ENCODE assay signal across 23 cellular contexts in the genomic region with DNA sequence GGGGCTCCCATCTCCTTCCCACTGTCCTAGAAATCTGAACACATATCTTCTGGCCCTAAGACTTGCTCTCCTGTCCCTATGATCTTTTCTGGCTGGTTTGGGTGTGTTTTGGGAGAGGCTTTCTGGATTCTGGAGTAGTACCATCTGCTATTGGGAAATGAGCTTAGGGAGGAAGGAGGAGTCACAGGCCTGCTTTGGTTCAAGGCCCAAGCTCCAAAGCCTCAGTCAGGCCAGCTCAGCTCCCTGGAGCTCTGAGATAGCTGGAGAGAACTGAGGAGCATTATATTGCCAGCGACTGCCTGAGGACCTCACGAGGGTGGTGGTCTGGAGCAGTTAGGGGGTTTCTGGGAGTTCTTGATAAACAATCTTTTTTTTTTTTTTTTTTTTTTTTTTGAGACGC. TPM values are rescaled to one million over a fixed set of nuclear protein-coding genes. Genes with fewer than 3 reads are reported as not detected.
A peak's percentile ranks its signal among the peaks of the same experiment; 100 is the strongest.
DNase-seq lines count a peak whose midpoint lies in the region; ATAC-seq, FAIRE-seq and TF ChIP-seq lines count a peak whose summit lies in the region.
"Had no signal": no experiment of that assay in that cellular context is flagged by ENCODE, and none has a peak within 500 bp of the region (broad histone marks: within the 10 kb centered on the region; RNA-seq: fewer than 3 reads in every experiment).

No MANE protein-coding gene starts in this region.

- intact Hi-C loops in Right ventricle myocardium inferior (cut with DNase I): no loop called here
- intact Hi-C loops in cardiac septum (cut with DNase I): no loop called here
- intact Hi-C loops in mucosa of descending colon (cut with DNase I, micrococcal nuclease): no loop called here

- H3K4me3 ChIP-seq in fibroblast of the aortic adventitia (ENCODE audit: low read depth, low read length) (no peak overlapping the region), mucosa of descending colon (no peak overlapping the region)
- H3K4me3 ChIP-seq: HAP-1, K562, lung had no signal

- TF ChIP-seq CTCF in fibroblast of the aortic adventitia (IDR thresholded peaks at IDR 0.05; ENCODE audit: insufficient read depth, low read length) (no peak), mucosa of descending colon (IDR thresholded peaks at IDR 0.05) (no peak)

- no peak for FAIRE-seq in RCC 7860 (lab: Jason Lieb, UNC)
- FAIRE-seq: D721Med, endometrium, islet of Langerhans, K562 had no signal

- no peaks in the 10 kb centered on the region for H3K4me1 ChIP-seq in mucosa of descending colon (ENCODE audit: low read depth)
- H3K4me1 ChIP-seq: foreskin keratinocyte, HAP-1 had no signal

- ATAC-seq in Right ventricle myocardium inferior (peak; percentile 94), mucosa of descending colon (peak; percentile 25)
- ATAC-seq: activated naive CD8-positive, alpha-beta T cell treated with anti-CD3 and anti-CD28 coated beads, Interleukin-2, amount 50 U/mL, for 24 hours; foreskin keratinocyte; K562 had no signal

- H3K36me3 ChIP-seq in mucosa of descending colon (ENCODE audit: low read depth): no peaks in the 10 kb centered on the region
- H3K36me3 ChIP-seq: HAP-1 had no signal

- DNase-seq in Right ventricle myocardium inferior (ENCODE audit: missing footprints) (no peak), cardiac septum (ENCODE audit: low spot score) (no peak), fibroblast of the aortic adventitia (ENCODE audit: low read depth) (peak; percentile 54), mucosa of descending colon (no peak), RCC 7860 (ENCODE audit: low spot score) (no peak), islet precursor cell (no peak), NCI-H1417 treated with DMSO at 0.1 percent for 48 hours (lab: John Stamatoyannopoulos, UW) (no peak), AML-193 (lab: John Stamatoyannopoulos, UW) (no peak)
- DNase-seq: activated CD4-positive, alpha-beta memory T cell treated with anti-CD3 and anti-CD28 coated beads for 36 hours; activated CD4-positive, CD25-positive, alpha-beta regulatory T cell; activated gamma-delta T cell; activated naive CD8-positive, alpha-beta T cell treated with anti-CD3 and anti-CD28 coated beads, Interleukin-2, amount 50 U/mL, for 24 hours; foreskin keratinocyte; hypothalamus; NCI-H187; NCI-H69; stimulated activated CD8-positive, alpha-beta memory T cell treated with anti-CD3 and anti-CD28 coated beads, Interleukin-4, amount 100 ng/mL, for 48 hours had no signal

- H3K9me3 ChIP-seq in mucosa of descending colon: no peaks in the 10 kb centered on the region
- H3K9me3 ChIP-seq: HAP-1 had no signal

RNA-seq across cellular contexts. Expression of gene RASGRF1, which starts 18.7 kb away (rescaled TPM):
- total RNA-seq in Right ventricle myocardium inferior (not detected), cardiac septum (0.11 TPM), fibroblast of the aortic adventitia (ENCODE audit: low replicate concordance) (not detected in 2 replicates), mucosa of descending colon (under 1 TPM in 2 of 3 donors, not detected in 1; 0.22 to 0.35 TPM)
